In genomic region chrX:71128915-71129765, GRCh38 we compare ENCODE assay signal across 8 cellular contexts.
DNase-seq lines count a peak whose midpoint lies in the region; ATAC-seq and TF ChIP-seq lines count a peak whose summit lies in the region.

No MANE protein-coding gene starts in this region.

- ATAC-seq in GM18868 (IDR thresholded peaks at IDR 0.05; ENCODE audit: unreplicated experiment) (peak; percentile 79), GM19397 (IDR thresholded peaks at IDR 0.05; ENCODE audit: unreplicated experiment) (no peak)

- TF ChIP-seq CTCF in LNCAP (IDR thresholded peaks at IDR 0.05): peak; percentile 73

- DNase-seq in AG08395 (ENCODE audit: low spot score): peak; percentile 68
- peak; percentile 74 for DNase-seq in UCSD-AML1 (lab: John Stamatoyannopoulos, UW; ENCODE audit: unreplicated experiment)
- DNase-seq in astrocyte of the hippocampus (ENCODE audit: low read depth, low spot score): peak; percentile 77
- DNase-seq in iPS-NIHi11 (ENCODE audit: low spot score): peak; percentile 64
- DNase-seq in stimulated activated CD4-positive, alpha-beta T cell treated with anti-CD3 and anti-CD28 coated beads, Interleukin-15, amount 100 ng/mL, for 48 hours (ENCODE audit: low read depth in 2 of 2): peak; percentile 45 to 68
